In genomic region chr9:89701221-89701798, GRCh38 we compare ENCODE assay signal across 8 cellular contexts.
A peak's percentile ranks its signal among the peaks of the same experiment; 100 is the strongest.
DNase-seq lines count a peak whose midpoint lies in the region; ATAC-seq and TF ChIP-seq lines count a peak whose summit lies in the region.

No MANE protein-coding gene starts in this region.

- H3K36me3 ChIP-seq in SK-N-SH (replicated peaks in 1 of 2; ENCODE audit: control insufficient read depth in 1 of 2, insufficient read depth in 2 of 2, low read length in 1 of 2): no peaks in the 10 kb centered on the region
- no peaks in the 10 kb centered on the region for H3K36me3 ChIP-seq in tibial nerve
- no peaks in the 10 kb centered on the region for H3K36me3 ChIP-seq in body of pancreas (replicated peaks in 1 of 2; ENCODE audit: insufficient read depth in 1 of 2, low read depth in 2 of 2)

- H3K27me3 ChIP-seq in SK-N-SH (ENCODE audit: insufficient read depth) (no peaks in the 10 kb centered on the region; the same call in 1 of the 2 replicates), tibial nerve (no peaks in the 10 kb centered on the region), body of pancreas (no peaks in the 10 kb centered on the region)

- POLR2A ChIA-PET in SK-N-SH (lab: Yijun Ruan, JAX): no interaction called here

- H3K4me3 ChIP-seq in SK-N-SH (ENCODE audit: low read depth in 2 of 2, low read length in 1 of 2) (no peak overlapping the region), tibial nerve (no peak overlapping the region), body of pancreas (no peak overlapping the region)

- ATAC-seq in GM19351 (IDR thresholded peaks at IDR 0.05; ENCODE audit: unreplicated experiment) (peak; percentile 78), HG03196 (IDR thresholded peaks at IDR 0.05; ENCODE audit: unreplicated experiment) (peak; percentile 53), body of pancreas (no peak)

- 52% methylated on average over 14 of the region's 14 CpGs for WGBS in SK-N-SH (ENCODE audit: low lambda C conversion rate)
- WGBS in tibial nerve, 2 donors: 51 to 61% methylated on average over 14 of the region's 14 CpGs
- 64 to 70% methylated on average over 12 to 13 of the region's 14 CpGs for WGBS in body of pancreas, 2 donors

- no peak for TF ChIP-seq CTCF in SK-N-SH (IDR thresholded peaks at IDR 0.05)
- TF ChIP-seq CTCF in tibial nerve (IDR thresholded peaks at IDR 0.05): no peak
- TF ChIP-seq CTCF in body of pancreas (IDR thresholded peaks at IDR 0.05): no peak

- no peak for TF ChIP-seq RAD21 in SK-N-SH (IDR thresholded peaks at IDR 0.05; ENCODE audit: low read length)

- H3K9me2 ChIP-seq in SK-N-SH: no peaks in the 10 kb centered on the region

- TF ChIP-seq POLR2A in tibial nerve (IDR thresholded peaks at IDR 0.05) (no peak), body of pancreas (IDR thresholded peaks at IDR 0.05) (no peak)

- H2AFZ ChIP-seq in SK-N-SH (ENCODE audit: low read depth): no peak overlapping the region

- H3K9ac ChIP-seq in SK-N-SH: no peak overlapping the region

- no peaks in the 10 kb centered on the region for H3K9me3 ChIP-seq in SK-N-SH
- H3K9me3 ChIP-seq in tibial nerve: no peaks in the 10 kb centered on the region
- no peaks in the 10 kb centered on the region for H3K9me3 ChIP-seq in body of pancreas

- no peaks in the 10 kb centered on the region for H4K20me1 ChIP-seq in SK-N-SH (ENCODE audit: insufficient read depth)

- TF ChIP-seq EP300 in SK-N-SH (IDR thresholded peaks at IDR 0.05; ENCODE audit: borderline replicate concordance in 1 of 2, low read depth in 1 of 2, low read length in 1 of 2) (no peak), tibial nerve (IDR thresholded peaks at IDR 0.05) (no peak)

- H3K79me2 ChIP-seq in SK-N-SH (ENCODE audit: insufficient read depth): no peaks in the 10 kb centered on the region

- intact Hi-C loops in body of pancreas (cut with DNase I): no loop called here

- DNase-seq in activated T-cell treated with anti-CD3 and anti-CD28 coated beads for 4 hours (peak; percentile 67), SK-N-SH (no peak), AG20443 (ENCODE audit: low spot score) (no peak), tibial nerve (ENCODE audit: low spot score in 2 of 2) (no peak), body of pancreas (no peak)
- peak; percentile 54 to 67 for DNase-seq in stimulated activated CD4-positive, alpha-beta T cell treated with anti-CD3 and anti-CD28 coated beads, Interleukin-1b, Interleukin-23, amount 100 ng/mL, for 4 hours (ENCODE audit: low read depth in 2 of 2)

- no peak overlapping the region for H3K27ac ChIP-seq in SK-N-SH (ENCODE audit: low read depth in 2 of 2, low read length in 1 of 2)
- H3K27ac ChIP-seq in tibial nerve: no peak overlapping the region
- H3K27ac ChIP-seq in body of pancreas: no peak overlapping the region

- H3K4me1 ChIP-seq in SK-N-SH (ENCODE audit: control insufficient read depth in 1 of 2, insufficient read depth in 2 of 2, low read depth in 1 of 2, low read length in 1 of 2) (peaks cover 0 to 10% of the 10 kb centered on the region in 2 experiments; a peak in 1 of 4 replicates), tibial nerve (no peaks in the 10 kb centered on the region), body of pancreas (no peaks in the 10 kb centered on the region)

- H3F3A ChIP-seq in SK-N-SH (replicated peaks; ENCODE audit: insufficient read depth): no peaks in the 10 kb centered on the region

- H3K4me2 ChIP-seq in SK-N-SH: no peak overlapping the region

- CTCF ChIA-PET in SK-N-SH (lab: Yijun Ruan, JAX): interaction anchor here (1.1 to 3.2 kb wide), 3 partner anchors 21 to 398 kb away, joined by 3 to 11 read pairs (median 4); no protein-coding TSS in a partner anchor

TF ChIP-seq in SK-N-SH, 30 proteins besides CTCF, POLR2A, EP300 and RAD21:
- TF ChIP-seq REST (IDR thresholded peaks at IDR 0.05; ENCODE audit: low read depth, low read length): no peak
- TF ChIP-seq NRF1 (IDR thresholded peaks at IDR 0.05; ENCODE audit: low read depth, low read length): no peak
- no peak for TF ChIP-seq USF2 (IDR thresholded peaks at IDR 0.05; ENCODE audit: borderline replicate concordance, low read depth, low read length)
- TF ChIP-seq MXI1 (IDR thresholded peaks at IDR 0.05; ENCODE audit: low read depth, low read length): no peak
- no peak for TF ChIP-seq FOXJ3 (CRISPR knock-in tag; IDR thresholded peaks at IDR 0.05)
- no peak for TF ChIP-seq MEF2A (IDR thresholded peaks at IDR 0.05; ENCODE audit: borderline replicate concordance, low read depth)
- TF ChIP-seq ELF1 (IDR thresholded peaks at IDR 0.05): no peak
- no peak for TF ChIP-seq FOXM1 (IDR thresholded peaks at IDR 0.05; ENCODE audit: low read depth)
TF ChIP-seq in SK-N-SH: peak in this region for 0.

Comparison
In these comparisons a context has a peak if more than half of its experiments do, and no peak if none do; other contexts are left out.
1. DNase-seq: peak in activated T-cell treated with anti-CD3 and anti-CD28 coated beads for 4 hours (single experiment) and stimulated activated CD4-positive, alpha-beta T cell treated with anti-CD3 and anti-CD28 coated beads, Interleukin-1b, Interleukin-23, amount 100 ng/mL, for 4 hours (2 of 2); none in SK-N-SH (single experiment), AG20443 (single experiment), tibial nerve (0 of 2) and body of pancreas (0 of 4).